8 cellular contexts compared by ENCODE assay signal in the genomic region with DNA sequence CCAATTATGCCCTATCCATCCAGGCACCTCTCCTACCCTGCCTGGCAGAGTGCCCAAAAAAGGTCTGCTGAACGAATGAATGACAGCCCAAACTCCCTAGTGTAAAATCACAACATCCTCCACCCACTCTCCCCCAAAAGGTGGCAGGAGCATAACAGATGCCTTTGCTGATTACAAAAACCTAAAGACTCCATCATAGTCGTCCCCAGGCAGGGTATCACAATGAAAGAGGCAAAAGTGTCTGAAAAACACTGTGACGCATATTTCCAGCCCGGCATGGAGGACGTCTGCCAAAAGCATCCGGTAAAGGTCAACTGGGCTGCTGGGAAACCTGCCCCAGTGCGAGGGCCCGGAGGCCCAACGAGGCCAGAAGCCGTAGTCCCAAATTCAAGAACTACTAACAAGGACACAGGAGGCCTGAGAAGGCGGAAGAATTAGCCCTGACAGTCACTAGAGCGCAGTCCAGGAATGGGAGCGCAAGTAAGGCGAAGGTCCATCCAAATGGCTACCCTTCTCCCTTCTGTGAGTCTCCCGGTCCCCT. TPM values are rescaled to one million over a fixed set of nuclear protein-coding genes. Genes with fewer than 3 reads are reported as not detected.
DNase-seq lines count a peak whose midpoint lies in the region; ATAC-seq and TF ChIP-seq lines count a peak whose summit lies in the region.

No MANE protein-coding gene starts in this region.

- no peak for TF ChIP-seq CTCF in GM12865 (IDR thresholded peaks at IDR 0.05; ENCODE audit: insufficient read depth, low read depth, low read length, missing control alignments)

- peak overlapping the region; percentile 99 for H3K27ac Mint-ChIP-seq in activated CD4-positive, alpha-beta T cell treated with anti-CD3 and anti-CD28 coated beads for 36 hours
- H3K27ac Mint-ChIP-seq in effector memory CD8-positive, alpha-beta T cell: peak overlapping the region; percentile 90 to 95

- H3K27me3 Mint-ChIP-seq in activated CD4-positive, alpha-beta T cell treated with anti-CD3 and anti-CD28 coated beads for 36 hours: no peaks in the 10 kb centered on the region
- H3K27me3 Mint-ChIP-seq in effector memory CD8-positive, alpha-beta T cell: no peaks in the 10 kb centered on the region

- no peaks in the 10 kb centered on the region for H3K9me3 Mint-ChIP-seq in activated CD4-positive, alpha-beta T cell treated with anti-CD3 and anti-CD28 coated beads for 36 hours (ENCODE audit: low read depth)
- peaks cover 0 to 2% of the 10 kb centered on the region in 2 donors for H3K9me3 Mint-ChIP-seq in effector memory CD8-positive, alpha-beta T cell

- intact Hi-C loops in activated CD4-positive, alpha-beta T cell treated with anti-CD3 and anti-CD28 coated beads for 36 hours (cut with DNase I, micrococcal nuclease): loop anchor here (1.0 to 10.0 kb wide), 8 partner anchors 126 to 786 kb away; a partner anchor contains a TSS

- peaks cover 7% of the 10 kb centered on the region for H3K36me3 Mint-ChIP-seq in activated CD4-positive, alpha-beta T cell treated with anti-CD3 and anti-CD28 coated beads for 36 hours (ENCODE audit: low read depth)
- H3K36me3 Mint-ChIP-seq in effector memory CD8-positive, alpha-beta T cell (ENCODE audit: insufficient read depth): peaks cover 24% of the 10 kb centered on the region

- DNase-seq in GM12865 (ENCODE audit: low read depth) (peak; percentile 25), cortex of kidney (lab: John Stamatoyannopoulos, UW) (no peak), DMS153 (lab: John Stamatoyannopoulos, UW) (no peak)
- DNase-seq in activated CD4-positive, alpha-beta T cell treated with anti-CD3 and anti-CD28 coated beads for 36 hours: peak; percentile 71
- DNase-seq in effector memory CD8-positive, alpha-beta T cell: peak; percentile 19 to 34 (median 21)

- under 1% methylated on average over 15 of the region's 15 CpGs for WGBS in thymus

- H3K4me3 ChIP-seq in GM12865 (ENCODE audit: low read depth, low read length) (peak overlapping the region; percentile 98), muscle layer of colon (ENCODE audit: low read depth in 1 of 2, low read length in 2 of 2) (peak overlapping the region; percentile 81 to 84), thymus (ENCODE audit: low read length) (peak overlapping the region; percentile 66)

- peak; percentile 8 for ATAC-seq in HG03460 (IDR thresholded peaks at IDR 0.05; ENCODE audit: unreplicated experiment)
- peak; percentile 47 for ATAC-seq in activated CD4-positive, alpha-beta T cell treated with anti-CD3 and anti-CD28 coated beads for 36 hours
- ATAC-seq in effector memory CD8-positive, alpha-beta T cell (replicated peaks): peak; percentile 38

- CTCF ChIA-PET in activated CD4-positive, alpha-beta T cell treated with anti-CD3 and anti-CD28 coated beads for 36 hours (lab: Charles Lee): interaction anchor here (1.0 to 1.7 kb wide), 5 partner anchors 69 to 697 kb away, joined by 3 to 6 read pairs (median 3); no protein-coding TSS in a partner anchor

- no peaks in the 10 kb centered on the region for H3K9me3 ChIP-seq in muscle layer of colon (ENCODE audit: low read length)
- no peaks in the 10 kb centered on the region for H3K9me3 ChIP-seq in thymus (ENCODE audit: control insufficient read depth)

- peaks cover 45% of the 10 kb centered on the region for H3K4me1 Mint-ChIP-seq in activated CD4-positive, alpha-beta T cell treated with anti-CD3 and anti-CD28 coated beads for 36 hours
- peaks cover 37 to 48% of the 10 kb centered on the region in 2 donors for H3K4me1 Mint-ChIP-seq in effector memory CD8-positive, alpha-beta T cell (ENCODE audit: low read depth in 2 of 2)

- H3K27ac ChIP-seq in muscle layer of colon (ENCODE audit: low read depth, low read length) (peak overlapping the region; percentile 85), thymus (ENCODE audit: low read depth) (peak overlapping the region; percentile 82)

- peaks cover 23% of the 10 kb centered on the region for H3K4me1 ChIP-seq in muscle layer of colon (ENCODE audit: insufficient read depth, low read length)
- H3K4me1 ChIP-seq in thymus (ENCODE audit: control insufficient read depth, insufficient read depth, low read length): peaks cover 22% of the 10 kb centered on the region

- H3K36me3 ChIP-seq in muscle layer of colon (ENCODE audit: insufficient read depth, low read length) (peaks cover 13% of the 10 kb centered on the region), thymus (ENCODE audit: control insufficient read depth, insufficient read depth) (peaks cover 22% of the 10 kb centered on the region)

- peak overlapping the region; percentile 98 for H3K4me3 Mint-ChIP-seq in activated CD4-positive, alpha-beta T cell treated with anti-CD3 and anti-CD28 coated beads for 36 hours
- peak overlapping the region; percentile 92 to 93 for H3K4me3 Mint-ChIP-seq in effector memory CD8-positive, alpha-beta T cell

- H3K27me3 ChIP-seq in muscle layer of colon (ENCODE audit: control insufficient read depth in 1 of 2, insufficient read depth in 2 of 2, low read length in 2 of 2): no peaks in the 10 kb centered on the region
- peaks cover 2% of the 10 kb centered on the region for H3K27me3 ChIP-seq in thymus (ENCODE audit: control insufficient read depth, insufficient read depth)

- peak overlapping the region; percentile 95 for H3K9ac ChIP-seq in muscle layer of colon (ENCODE audit: low read length)

- POLR2A ChIA-PET in activated CD4-positive, alpha-beta T cell treated with anti-CD3 and anti-CD28 coated beads for 36 hours (lab: Charles Lee): interaction anchor here (1.0 kb wide), 1 partner anchor 332 kb away, joined by 5 read pairs; no protein-coding TSS in a partner anchor

RNA-seq across cellular contexts. Expression of a gene that starts 0.6 kb away (rescaled TPM):
- total RNA-seq in activated CD4-positive, alpha-beta T cell treated with anti-CD3 and anti-CD28 coated beads for 36 hours: 10 to 100 TPM; 42.4 to 45.0 TPM
- polyA plus RNA-seq in thymus: 31.9 TPM

Comparison
In these comparisons a context has a peak if more than half of its experiments do, and no peak if none do; other contexts are left out.
1. DNase-seq: peak in GM12865 (single experiment), activated CD4-positive, alpha-beta T cell treated with anti-CD3 and anti-CD28 coated beads for 36 hours (single experiment) and effector memory CD8-positive, alpha-beta T cell (3 of 3); none in cortex of kidney (single experiment) and DMS153 (single experiment).
2. Peak in every context shown above with its lines, with median percentiles within 50 percentile points of each other: H3K4me3 ChIP-seq and ATAC-seq.